ENCODE assay signal across 17 cellular contexts in the genomic region with DNA sequence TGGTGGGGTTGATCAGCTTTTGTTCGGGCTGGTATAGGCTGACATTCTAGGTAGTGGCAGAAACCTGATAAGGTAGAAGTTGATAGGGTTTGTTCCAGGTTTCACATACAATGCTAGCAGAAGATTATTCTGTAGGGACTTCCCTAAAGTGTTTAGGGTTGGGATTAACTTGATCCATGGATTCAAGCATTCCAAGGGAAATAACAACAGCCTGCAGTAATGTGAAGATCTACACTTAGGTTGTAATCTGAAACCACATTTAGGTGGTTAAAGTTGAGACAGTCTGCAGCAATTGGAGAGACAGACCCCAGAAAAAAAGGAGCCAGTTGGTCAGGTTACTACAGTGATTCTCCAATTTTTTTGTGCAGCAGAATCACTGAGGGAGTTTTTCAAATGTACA. TPM values are rescaled to one million over a fixed set of nuclear protein-coding genes. Genes with fewer than 3 reads are reported as not detected.
"Had no signal": no experiment of that assay in that cellular context is flagged by ENCODE, and none has a peak within 500 bp of the region (broad histone marks: within the 10 kb centered on the region; RNA-seq: fewer than 3 reads in every experiment).

No MANE protein-coding gene starts in this region.

- H3K27ac Mint-ChIP-seq: activated B cell treated with CpG ODN at 0.5 μM for 24 hours; activated CD4-positive, alpha-beta T cell treated with anti-CD3 and anti-CD28 coated beads, Interleukin-2, amount 10 ng/mL, durations not matched to agents 24 days and 14 days; activated naive CD4-positive, alpha-beta T cell treated with anti-CD3 and anti-CD28 coated beads, Interleukin-2, amount 10 ng/mL, durations not matched to agents 7 days and 5 days; activated T-helper 2 cell treated with anti-CD3 and anti-CD28 coated beads, Interferon-gamma antibody, Interleukin-2, Interleukin-4, amounts not matched to agents 10 μg/mL and 5 μg/mL and 100 μg/mL, durations not matched to agents 14 hours and 24 hours and 36 hours; stimulated activated naive B cell treated with anti-CD40 and anti-IgM and Interleukin-4, amounts not matched to agents 10 μg/mL and 1 μg/mL and 100 μg/mL, for 72 hours; T-helper 1 cell treated with Interleukin-12 subunit alpha and Interleukin-12 subunit beta and Interleukin-4 antibody, amounts not matched to agents 30 μg/mL and 1 μg/mL, for 36 hours; type B pancreatic cell had no signal

- H3K4me1 ChIP-seq: adrenal gland, psoas muscle, right lobe of liver had no signal

- ATAC-seq: left cardiac atrium; naive thymus-derived CD4-positive, alpha-beta T cell; psoas muscle; right lobe of liver; stimulated activated naive B cell treated with anti-CD40 and anti-IgM and Interleukin-4, amounts not matched to agents 10 μg/mL and 1 μg/mL and 100 μg/mL, for 72 hours had no signal

- H3K9me3 ChIP-seq: adrenal gland, psoas muscle, right lobe of liver had no signal

- H3K36me3 Mint-ChIP-seq: activated naive CD4-positive, alpha-beta T cell treated with anti-CD3 and anti-CD28 coated beads, Interleukin-2, amount 10 ng/mL, durations not matched to agents 7 days and 5 days; naive thymus-derived CD4-positive, alpha-beta T cell; stimulated activated naive B cell treated with anti-CD40 and anti-IgM and Interleukin-4, amounts not matched to agents 10 μg/mL and 1 μg/mL and 100 μg/mL, for 72 hours; type B pancreatic cell had no signal

- H3K27ac ChIP-seq: adrenal gland, brain microvascular endothelial cell, psoas muscle, right lobe of liver had no signal

- H3K36me3 ChIP-seq: adrenal gland, brain microvascular endothelial cell, right lobe of liver had no signal

- H3K27me3 ChIP-seq: adrenal gland, brain microvascular endothelial cell, right lobe of liver had no signal

- DNase-seq: activated B cell treated with CpG ODN at 0.5 μM for 24 hours; activated CD4-positive, alpha-beta T cell treated with anti-CD3 and anti-CD28 coated beads, Interleukin-2, amount 10 ng/mL, durations not matched to agents 24 days and 14 days; activated naive CD4-positive, alpha-beta T cell treated with anti-CD3 and anti-CD28 coated beads, Interleukin-2, amount 10 ng/mL, durations not matched to agents 7 days and 5 days; adrenal gland; brain microvascular endothelial cell; dermis blood vessel endothelial cell; hippocampal formation; left cardiac atrium; naive thymus-derived CD4-positive, alpha-beta T cell; psoas muscle; right lobe of liver; stimulated activated CD4-positive, alpha-beta T cell treated with anti-CD3 and anti-CD28 coated beads, Interleukin-2, amount 100 ng/mL, for 24 hours; stimulated activated naive B cell treated with anti-CD40 and anti-IgM and Interleukin-4, amounts not matched to agents 10 μg/mL and 1 μg/mL and 100 μg/mL, for 72 hours had no signal

- H3K4me3 Mint-ChIP-seq: activated B cell treated with CpG ODN at 0.5 μM for 24 hours; activated CD4-positive, alpha-beta T cell treated with anti-CD3 and anti-CD28 coated beads, Interleukin-2, amount 10 ng/mL, durations not matched to agents 24 days and 14 days; activated naive CD4-positive, alpha-beta T cell treated with anti-CD3 and anti-CD28 coated beads, Interleukin-2, amount 10 ng/mL, durations not matched to agents 7 days and 5 days; naive thymus-derived CD4-positive, alpha-beta T cell; stimulated activated naive B cell treated with anti-CD40 and anti-IgM and Interleukin-4, amounts not matched to agents 10 μg/mL and 1 μg/mL and 100 μg/mL, for 72 hours; T-helper 1 cell treated with Interleukin-12 subunit alpha and Interleukin-12 subunit beta and Interleukin-4 antibody, amounts not matched to agents 30 μg/mL and 1 μg/mL, for 36 hours; type B pancreatic cell had no signal

- H3K27me3 Mint-ChIP-seq: activated B cell treated with CpG ODN at 0.5 μM for 24 hours; activated CD4-positive, alpha-beta T cell treated with anti-CD3 and anti-CD28 coated beads, Interleukin-2, amount 10 ng/mL, durations not matched to agents 24 days and 14 days; activated naive CD4-positive, alpha-beta T cell treated with anti-CD3 and anti-CD28 coated beads, Interleukin-2, amount 10 ng/mL, durations not matched to agents 7 days and 5 days; naive thymus-derived CD4-positive, alpha-beta T cell; stimulated activated naive B cell treated with anti-CD40 and anti-IgM and Interleukin-4, amounts not matched to agents 10 μg/mL and 1 μg/mL and 100 μg/mL, for 72 hours; type B pancreatic cell had no signal

- H3K4me3 ChIP-seq: adrenal gland, lung, psoas muscle, right lobe of liver had no signal

- H3K4me1 Mint-ChIP-seq: activated B cell treated with CpG ODN at 0.5 μM for 24 hours; activated CD4-positive, alpha-beta T cell treated with anti-CD3 and anti-CD28 coated beads, Interleukin-2, amount 10 ng/mL, durations not matched to agents 24 days and 14 days; activated naive CD4-positive, alpha-beta T cell treated with anti-CD3 and anti-CD28 coated beads, Interleukin-2, amount 10 ng/mL, durations not matched to agents 7 days and 5 days; stimulated activated naive B cell treated with anti-CD40 and anti-IgM and Interleukin-4, amounts not matched to agents 10 μg/mL and 1 μg/mL and 100 μg/mL, for 72 hours had no signal

- H3K9me3 Mint-ChIP-seq: activated B cell treated with CpG ODN at 0.5 μM for 24 hours; activated CD4-positive, alpha-beta T cell treated with anti-CD3 and anti-CD28 coated beads, Interleukin-2, amount 10 ng/mL, durations not matched to agents 24 days and 14 days; activated naive CD4-positive, alpha-beta T cell treated with anti-CD3 and anti-CD28 coated beads, Interleukin-2, amount 10 ng/mL, durations not matched to agents 7 days and 5 days; activated T-helper 2 cell treated with anti-CD3 and anti-CD28 coated beads, Interferon-gamma antibody, Interleukin-2, Interleukin-4, amounts not matched to agents 10 μg/mL and 5 μg/mL and 100 μg/mL, durations not matched to agents 14 hours and 24 hours and 36 hours; naive thymus-derived CD4-positive, alpha-beta T cell; stimulated activated naive B cell treated with anti-CD40 and anti-IgM and Interleukin-4, amounts not matched to agents 10 μg/mL and 1 μg/mL and 100 μg/mL, for 72 hours; T-helper 1 cell treated with Interleukin-12 subunit alpha and Interleukin-12 subunit beta and Interleukin-4 antibody, amounts not matched to agents 30 μg/mL and 1 μg/mL, for 36 hours; type B pancreatic cell had no signal

RNA-seq across cellular contexts. Expression of gene GJA1, which starts 56.1 kb away (rescaled TPM):
- total RNA-seq: activated B cell treated with CpG ODN at 0.5 μM for 24 hours; activated CD4-positive, alpha-beta T cell treated with anti-CD3 and anti-CD28 coated beads, Interleukin-2, amount 10 ng/mL, durations not matched to agents 24 days and 14 days; activated T-helper 2 cell treated with anti-CD3 and anti-CD28 coated beads, Interferon-gamma antibody, Interleukin-2, Interleukin-4, amounts not matched to agents 10 μg/mL and 5 μg/mL and 100 μg/mL, durations not matched to agents 14 hours and 24 hours and 36 hours; naive thymus-derived CD4-positive, alpha-beta T cell had no signal
